ENCODE assay signal across 8 cellular contexts in the genomic region with DNA sequence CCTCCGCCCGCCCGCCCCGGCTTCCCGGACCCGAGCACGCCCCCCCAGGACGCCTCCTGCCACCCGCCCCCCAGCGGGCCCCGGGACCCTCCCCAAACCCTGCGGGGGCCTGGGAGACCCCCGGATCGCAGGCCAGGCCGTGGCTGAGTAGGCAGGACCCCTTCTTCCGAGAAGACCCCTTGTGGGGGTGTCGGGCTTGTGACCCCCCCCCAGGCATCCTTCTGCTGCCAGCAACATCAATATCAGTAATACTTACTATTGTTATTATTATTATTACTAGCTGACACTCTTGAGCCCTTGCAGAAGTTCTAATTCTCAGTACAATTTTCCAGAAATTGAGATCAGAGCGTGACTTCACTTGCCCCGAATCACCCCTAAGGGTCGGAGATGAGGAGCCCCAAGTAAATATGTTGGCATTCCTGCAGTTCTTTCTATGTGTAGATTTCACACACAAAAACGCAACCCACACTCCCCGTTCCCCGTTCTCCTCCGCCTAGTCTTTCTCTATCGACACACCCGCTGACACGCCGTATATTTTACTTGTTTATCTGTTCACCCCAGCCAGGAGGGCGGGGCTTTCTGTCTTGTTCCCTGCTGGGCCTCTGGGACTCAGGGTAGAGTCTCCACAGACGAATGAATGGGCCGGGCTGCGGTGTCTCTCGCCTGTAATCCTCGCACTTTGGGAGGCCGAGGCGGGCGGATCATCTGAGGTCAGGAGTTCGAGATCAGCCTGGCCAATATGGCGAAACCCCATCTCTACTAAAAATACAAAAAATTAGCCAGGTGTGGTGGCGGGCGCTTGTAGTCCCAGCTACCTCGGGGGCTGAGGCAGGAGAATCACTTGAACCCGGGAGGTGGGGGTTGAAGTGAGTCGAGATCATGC. TPM values are rescaled to one million over a fixed set of nuclear protein-coding genes. Genes with fewer than 3 reads are reported as not detected.
DNase-seq lines count a peak whose midpoint lies in the region; ATAC-seq and TF ChIP-seq lines count a peak whose summit lies in the region.

No MANE protein-coding gene starts in this region.

- ATAC-seq in T-helper 17 cell: peak; percentile 92
- peak; percentile 78 for ATAC-seq in body of pancreas
- ATAC-seq in GM19467 (IDR thresholded peaks at IDR 0.05; ENCODE audit: unreplicated experiment): no peak

- H3K4me1 Mint-ChIP-seq in T-helper 17 cell: peaks cover 18% of the 10 kb centered on the region

- H3K36me3 Mint-ChIP-seq in T-helper 17 cell (ENCODE audit: low read depth): no peaks in the 10 kb centered on the region

- H3K4me1 ChIP-seq in body of pancreas (peaks cover 12% of the 10 kb centered on the region), iPS-20b (ENCODE audit: insufficient read depth, low read length) (peaks cover 5% of the 10 kb centered on the region; the same call in 1 of the 2 replicates)

- H3K36me3 ChIP-seq in body of pancreas (replicated peaks in 1 of 2; ENCODE audit: insufficient read depth in 1 of 2, low read depth in 2 of 2) (no peaks in the 10 kb centered on the region), iPS-20b (ENCODE audit: insufficient read depth, low read depth, low read length) (no peaks in the 10 kb centered on the region)

- H3K27ac ChIP-seq in body of pancreas: peak overlapping the region; percentile 42 to 71 (median 64)
- H3K27ac ChIP-seq in iPS-20b (ENCODE audit: low read length): no peak overlapping the region

- WGBS in body of pancreas, 2 donors: 11 to 17% methylated on average over 24 to 35 of the region's 44 CpGs

- no peak for TF ChIP-seq CTCF in body of pancreas (IDR thresholded peaks at IDR 0.05)

- H3K27me3 Mint-ChIP-seq in T-helper 17 cell: no peaks in the 10 kb centered on the region

- intact Hi-C loops in body of pancreas (cut with DNase I): no loop called here

- no peaks in the 10 kb centered on the region for H3K9me3 ChIP-seq in T-helper 17 cell (ENCODE audit: control insufficient read depth, low read length, poor library complexity, severe bottlenecking)
- no peaks in the 10 kb centered on the region for H3K9me3 ChIP-seq in body of pancreas
- no peaks in the 10 kb centered on the region for H3K9me3 ChIP-seq in iPS-20b (ENCODE audit: insufficient read depth, low read depth, low read length)

- DNase-seq in DMS153 treated with DMSO at 0.1 percent for 48 hours (lab: John Stamatoyannopoulos, UW; ENCODE audit: unreplicated experiment): peak; percentile 68
- DNase-seq in NCI-H1417 (lab: John Stamatoyannopoulos, UW): peak; percentile 93 to 99 (median 97)
- peak; percentile 36 to 45 (median 38) for DNase-seq in T-helper 17 cell
- peak; percentile 77 to 90 (median 88) for DNase-seq in body of pancreas
- DNase-seq in stimulated activated CD4-positive, alpha-beta T cell treated with anti-CD3 and anti-CD28 coated beads, Interleukin-12 subunit alpha, Interleukin-12 subunit beta, amount 100 ng/mL, for 4 hours: peak; percentile 54
- DNase-seq in GF-D8 (lab: John Stamatoyannopoulos, UW): no peak

- H3K4me3 Mint-ChIP-seq in T-helper 17 cell: peak overlapping the region; percentile 94

- no peak overlapping the region for H3K4me3 ChIP-seq in body of pancreas
- peak overlapping the region; percentile 64 for H3K4me3 ChIP-seq in iPS-20b (ENCODE audit: low read length)

- no peak overlapping the region for H3K9ac ChIP-seq in iPS-20b (ENCODE audit: low read depth, low read length)

- peak in 2 of 3 donors; percentile 25 to 41 for TF ChIP-seq POLR2A in body of pancreas (IDR thresholded peaks at IDR 0.05)

- no peaks in the 10 kb centered on the region for H3K27me3 ChIP-seq in body of pancreas
- H3K27me3 ChIP-seq in iPS-20b (ENCODE audit: insufficient read depth, low read length): peaks cover 51% of the 10 kb centered on the region

- H3K27ac Mint-ChIP-seq in T-helper 17 cell: peak overlapping the region; percentile 87

RNA-seq across cellular contexts. Expression of gene TLE5, which starts 14.7 kb away (rescaled TPM):
- total RNA-seq in T-helper 17 cell: 100 to 1,000 TPM; 869 to 906 TPM
- 100 to 1,000 TPM; 166 to 254 TPM for total RNA-seq in body of pancreas

RNA-seq across cellular contexts. Expression of gene TLE2, which starts 18.5 kb away (rescaled TPM):
- total RNA-seq in T-helper 17 cell: 10 to 100 TPM in 1 of 2 donors, 1 to 10 TPM in 1; 9.5 to 13.1 TPM
- total RNA-seq in body of pancreas: 10 to 100 TPM; 34.5 to 45.2 TPM

RNA-seq across cellular contexts. Expression of gene GNA11, which starts 46.6 kb away (rescaled TPM):
- total RNA-seq in T-helper 17 cell: 1 to 10 TPM in 1 of 2 donors, under 1 TPM in 1; 0.85 to 1.6 TPM
- total RNA-seq in body of pancreas: 10 to 100 TPM; 27.2 to 37.2 TPM

Comparison
In these comparisons a context has a peak if more than half of its experiments do, and no peak if none do; other contexts are left out.
1. RNA of gene GNA11, which starts 46.6 kb away (total RNA-seq): 27.2 to 37.2 TPM in body of pancreas; 0.85 to 1.6 TPM in T-helper 17 cell; every median in the first group is over 10 times any median in the second.